ENCODE assay signal across 1 cellular context in the genomic region with DNA sequence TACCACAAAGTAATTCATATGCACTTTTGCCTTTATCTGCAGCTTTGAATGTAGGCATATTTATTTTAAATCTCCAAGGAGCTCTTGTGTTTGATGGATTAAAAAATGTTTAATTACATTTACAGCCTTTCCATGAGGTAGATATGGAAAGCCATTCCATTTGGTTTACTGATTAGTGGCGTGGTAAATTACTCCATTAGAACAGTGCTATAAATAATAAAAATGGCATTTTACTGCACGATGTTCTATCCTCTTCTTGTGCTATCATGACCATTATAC.
TF ChIP-seq lines count a peak whose summit lies in the region.

No MANE protein-coding gene starts in this region.

TF ChIP-seq in SK-N-SH treated with all-trans-retinoic acid at 6 μM for 48 hours, 23 proteins besides CTCF, POLR2A, EP300 and RAD21 (continued from another document):
- TF ChIP-seq, protein P1, sequence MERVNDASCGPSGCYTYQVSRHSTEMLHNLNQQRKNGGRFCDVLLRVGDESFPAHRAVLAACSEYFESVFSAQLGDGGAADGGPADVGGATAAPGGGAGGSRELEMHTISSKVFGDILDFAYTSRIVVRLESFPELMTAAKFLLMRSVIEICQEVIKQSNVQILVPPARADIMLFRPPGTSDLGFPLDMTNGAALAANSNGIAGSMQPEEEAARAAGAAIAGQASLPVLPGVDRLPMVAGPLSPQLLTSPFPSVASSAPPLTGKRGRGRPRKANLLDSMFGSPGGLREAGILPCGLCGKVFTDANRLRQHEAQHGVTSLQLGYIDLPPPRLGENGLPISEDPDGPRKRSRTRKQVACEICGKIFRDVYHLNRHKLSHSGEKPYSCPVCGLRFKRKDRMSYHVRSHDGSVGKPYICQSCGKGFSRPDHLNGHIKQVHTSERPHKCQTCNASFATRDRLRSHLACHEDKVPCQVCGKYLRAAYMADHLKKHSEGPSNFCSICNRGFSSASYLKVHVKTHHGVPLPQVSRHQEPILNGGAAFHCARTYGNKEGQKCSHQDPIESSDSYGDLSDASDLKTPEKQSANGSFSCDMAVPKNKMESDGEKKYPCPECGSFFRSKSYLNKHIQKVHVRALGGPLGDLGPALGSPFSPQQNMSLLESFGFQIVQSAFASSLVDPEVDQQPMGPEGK (CRISPR knock-in tag; IDR thresholded peaks at IDR 0.05; ENCODE audit: borderline replicate concordance) = no peak
